Comparison of ENCODE assay signal across 8 cellular contexts in genomic region chr4:173013232-173013932, GRCh38.
DNase-seq lines count a peak whose midpoint lies in the region; ATAC-seq and TF ChIP-seq lines count a peak whose summit lies in the region.

No MANE protein-coding gene starts in this region.

- in situ Hi-C loops in T47D (cut with HindIII; ENCODE audit: low pct_unique_long_range_greater_than_20kb, low sequenced_read_pairs): no loop called here

- no peak overlapping the region for H3K4me3 ChIP-seq in AG10803 (ENCODE audit: low read length)

- peak; percentile 73 for TF ChIP-seq CTCF in AG10803 (conservative IDR thresholded peaks at IDR 0.05; ENCODE audit: low read length)

- DNase-seq in AG10803 (ENCODE audit: low read depth): peak; percentile 30
- peak; percentile 66 to 88 for DNase-seq in Kasumi-1 (lab: John Stamatoyannopoulos, UW)
- peak; percentile 41 for DNase-seq in T-helper 9 cell
- peak; percentile 18 to 42 for DNase-seq in T47D (ENCODE audit: low read depth in 1 of 2, low spot score in 1 of 2)
- DNase-seq in kidney glomerular epithelial cell (lab: John Stamatoyannopoulos, UW): peak; percentile 58
- peak; percentile 9 to 36 (median 18) for DNase-seq in stimulated activated CD4-positive, alpha-beta T cell treated with anti-CD3 and anti-CD28 coated beads, TNF-alpha, amount 100 ng/mL, for 24 hours (ENCODE audit: low read depth in 3 of 3)

- ATAC-seq in GM18519 (IDR thresholded peaks at IDR 0.05; ENCODE audit: low FRiP score, unreplicated experiment) (peak; percentile 39), HG03469 (IDR thresholded peaks at IDR 0.05; ENCODE audit: unreplicated experiment) (no peak)

Comparison
In these comparisons a context has a peak if more than half of its experiments do, and no peak if none do; other contexts are left out.
1. DNase-seq: peak in every context shown above with its lines; median percentile 77 in Kasumi-1; 58 in kidney glomerular epithelial cell; 41 in T-helper 9 cell; 30 in AG10803; 30 in T47D; 18 in stimulated activated CD4-positive, alpha-beta T cell treated with anti-CD3 and anti-CD28 coated beads, TNF-alpha, amount 100 ng/mL, for 24 hours.